Comparison of ENCODE assay signal across 29 cellular contexts in the genomic region with DNA sequence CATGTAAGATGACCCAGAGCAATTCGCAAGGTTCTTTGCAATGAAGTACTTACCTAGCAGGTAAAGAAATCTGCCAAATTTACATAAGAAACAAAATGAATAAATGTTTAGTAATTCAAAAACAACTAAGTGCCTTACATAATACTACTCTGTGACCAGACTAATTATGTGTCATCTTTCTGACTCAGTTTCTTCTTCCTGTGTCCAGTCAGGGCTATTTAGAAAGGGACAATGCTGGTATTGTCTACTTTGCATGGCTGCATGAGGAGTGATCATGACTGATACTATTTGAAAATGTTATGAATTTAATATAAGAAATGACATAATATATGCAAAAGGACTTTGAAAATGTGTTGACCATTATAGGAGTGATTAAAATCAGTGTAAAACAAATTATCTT.
"Had no signal": no experiment of that assay in that cellular context is flagged by ENCODE, and none has a peak within 500 bp of the region (broad histone marks: within the 10 kb centered on the region; RNA-seq: fewer than 3 reads in every experiment).

No MANE protein-coding gene starts in this region.

- ATAC-seq: activated CD4-positive, alpha-beta T cell treated with anti-CD3 and anti-CD28 coated beads for 36 hours; activated CD8-positive, alpha-beta T cell treated with anti-CD3 and anti-CD28 coated beads, Interleukin-2, amount 10 ng/mL, durations not matched to agents 7 days and 5 days had no signal

- H3K4me1 ChIP-seq: ascending aorta, SJCRH30 had no signal

- DNase-seq: activated CD4-positive, alpha-beta T cell treated with anti-CD3 and anti-CD28 coated beads for 36 hours; activated CD4-positive, alpha-beta T cell treated with anti-CD3 and anti-CD28 coated beads, Interleukin-2, amount 10 ng/mL, durations not matched to agents 7 days and 5 days; activated CD4-positive, alpha-beta T cell treated with anti-CD3 and anti-CD28 coated beads, Interleukin-2, amount 50 U/mL, for 48 hours; activated CD8-positive, alpha-beta T cell treated with anti-CD3 and anti-CD28 coated beads, Interleukin-2, amount 10 ng/mL, durations not matched to agents 7 days and 5 days; activated gamma-delta T cell; activated naive CD4-positive, alpha-beta T cell treated with Interleukin-2 at 50 U/mL for 16 hours; activated naive CD8-positive, alpha-beta T cell treated with anti-CD3 and anti-CD28 coated beads, Interleukin-2, amount 10 ng/mL, durations not matched to agents 7 days and 5 days; activated T-cell treated with anti-CD3 and anti-CD28 coated beads, Interleukin-2, amount 50 U/mL, for 24 hours; amygdala; caudate nucleus; cerebellar nuclear complex; Karpas-422; MG63; NCI-H1048; NCI-H1105 treated with DMSO at 0.1 percent for 48 hours; NCI-H1436 treated with DMSO at 0.1 percent for 48 hours; NCI-H1694 treated with DMSO at 0.1 percent for 48 hours; NCI-H2029; NCI-H345; NCI-H526; NCI-H748 treated with DMSO at 0.1 percent for 48 hours; NK-92 treated with Interleukin-12 subunit alpha and Interleukin-12 subunit beta, amount 100 ng/mL, for 24 hours; PC-9; SHP77; SJCRH30; SK-N-SH had no signal

- H3K9me3 ChIP-seq: MG63, SJCRH30, SK-N-SH had no signal

- FAIRE-seq: RCC 7860, TTC549 had no signal

- H2AFZ ChIP-seq: PC-9 had no signal

- H3K9ac ChIP-seq: SK-N-SH had no signal

- H3K27me3 ChIP-seq: ascending aorta, MG63, SJCRH30 had no signal

- H3K4me2 ChIP-seq: PC-9, SK-N-SH had no signal

- H3K36me3 ChIP-seq: ascending aorta, MG63, SJCRH30 had no signal

- H3K27ac ChIP-seq: ascending aorta, PC-9, SJCRH30 had no signal

- H3K4me3 ChIP-seq: ascending aorta, MG63, PC-9, SJCRH30 had no signal
